ENCODE assay signal across 10 cellular contexts in genomic region chr10:23325132-23325531, GRCh38. TPM values are rescaled to one million over a fixed set of nuclear protein-coding genes. Genes with fewer than 3 reads are reported as not detected.
DNase-seq lines count a peak whose midpoint lies in the region; ATAC-seq and TF ChIP-seq lines count a peak whose summit lies in the region.
"Had no signal": no experiment of that assay in that cellular context is flagged by ENCODE, and none has a peak within 500 bp of the region (broad histone marks: within the 10 kb centered on the region; RNA-seq: fewer than 3 reads in every experiment).

No MANE protein-coding gene starts in this region.

- no peaks in the 10 kb centered on the region for H3K27me3 ChIP-seq in BE2C
- H3K27me3 ChIP-seq: dorsolateral prefrontal cortex had no signal

- H3K4me1 ChIP-seq in BE2C = no peaks in the 10 kb centered on the region

- no peaks in the 10 kb centered on the region for H3K36me3 ChIP-seq in BE2C

- H3K9me3 ChIP-seq in BE2C = no peaks in the 10 kb centered on the region

- TF ChIP-seq CTCF in AG09319 (IDR thresholded peaks at IDR 0.05; ENCODE audit: low read depth, low read length) = peak; percentile 12
- TF ChIP-seq CTCF in BE2C (IDR thresholded peaks at IDR 0.05; ENCODE audit: low read depth, low read length) = no peak

- ATAC-seq in GM18511 (IDR thresholded peaks at IDR 0.05; ENCODE audit: unreplicated experiment) (peak; percentile 95), GM21825 (IDR thresholded peaks at IDR 0.05; ENCODE audit: unreplicated experiment) (peak; percentile 83), HG03521 (IDR thresholded peaks at IDR 0.05; ENCODE audit: unreplicated experiment) (peak; percentile 81), GM19452 (IDR thresholded peaks at IDR 0.05; ENCODE audit: unreplicated experiment) (no peak)

- DNase-seq in AG09319 (ENCODE audit: extremely low read depth, low read depth) (no peak), BE2C (no peak), cerebellum (ENCODE audit: low spot score) (no peak), NOMO-1 (lab: John Stamatoyannopoulos, UW; ENCODE audit: unreplicated experiment in 2 of 2) (no peak)
- DNase-seq: activated T-cell treated with anti-CD3 and anti-CD28 coated beads, Interleukin-2, amount 50 U/mL, for 48 hours; dorsolateral prefrontal cortex had no signal

- H3K4me3 ChIP-seq in BE2C (ENCODE audit: low read depth, low read length) = no peak overlapping the region
- H3K4me3 ChIP-seq: dorsolateral prefrontal cortex had no signal

RNA-seq across cellular contexts. Expression of gene C10orf67, which starts 19.5 kb away (rescaled TPM):
- not detected for polyA plus RNA-seq in BE2C (2012; ENCODE audit: insufficient read depth, insufficient read length, low read depth)
- 0.54 TPM for total RNA-seq in cerebellum
